19 cellular contexts compared by ENCODE assay signal in genomic region chr20:63518351-63518861, GRCh38. TPM values are rescaled to one million over a fixed set of nuclear protein-coding genes. Genes with fewer than 3 reads are reported as not detected.
DNase-seq lines count a peak whose midpoint lies in the region; ATAC-seq and TF ChIP-seq lines count a peak whose summit lies in the region.
"Had no signal": no experiment of that assay in that cellular context is flagged by ENCODE, and none has a peak within 500 bp of the region (broad histone marks: within the 10 kb centered on the region; RNA-seq: fewer than 3 reads in every experiment).

No MANE protein-coding gene starts in this region.

- H3K79me1 ChIP-seq in IMR-90 (ENCODE audit: low read depth in 1 of 2, low read length in 2 of 2), result peaks cover 19 to 32% of the 10 kb centered on the region in 2 experiments; a peak in 3 of 4 replicates

- intact Hi-C loops in IMR-90 (cut with micrococcal nuclease) (no loop called here), posterior vena cava (cut with DNase I) (no loop called here)

- peaks cover 3% of the 10 kb centered on the region for H3K9me3 Mint-ChIP-seq in glutamatergic neuron (ENCODE audit: unreplicated experiment)
- H3K9me3 Mint-ChIP-seq: effector memory CD8-positive, alpha-beta T cell had no signal

- H4K91ac ChIP-seq in IMR-90 (ENCODE audit: insufficient read depth, low read depth, low read length), result no peak overlapping the region

- no peak overlapping the region for H2BK20ac ChIP-seq in IMR-90 (ENCODE audit: low read depth, low read length)

- dilution Hi-C loops in IMR-90 (cut with HindIII; ENCODE audit: low sequenced_read_pairs, unreplicated experiment), result no loop called here

- H2AK9ac ChIP-seq in IMR-90 (replicated peaks; ENCODE audit: low read depth, low read length, poor library complexity), result no peak overlapping the region

- H3K56ac ChIP-seq in IMR-90 (ENCODE audit: extremely low read depth, insufficient read depth, low read length), result no peak overlapping the region

- H4K8ac ChIP-seq in IMR-90 (ENCODE audit: low read depth in 2 of 2, low read length in 2 of 2), result no peak overlapping the region

- H3K9ac ChIP-seq in IMR-90 (ENCODE audit: low read depth, low read length) (no peak overlapping the region), GM23248 (no peak overlapping the region)

- peaks cover 2% of the 10 kb centered on the region for H3K36me3 Mint-ChIP-seq in glutamatergic neuron (ENCODE audit: unreplicated experiment)

- ATAC-seq in IMR-90 (ENCODE audit: low read depth), result no peak
- ATAC-seq: A549; effector memory CD8-positive, alpha-beta T cell; gastrocnemius medialis; left lung had no signal

- H2BK15ac ChIP-seq in IMR-90 (ENCODE audit: low read depth, low read length), result no peak overlapping the region

- CTCF ChIA-PET in IMR-90 (lab: Yijun Ruan, JAX), result no interaction called here

- DNase-seq in activated CD8-positive, alpha-beta memory T cell treated with anti-CD3 and anti-CD28 coated beads, Interleukin-2, amount 50 U/mL, for 4 hours, result peak; percentile 14
- DNase-seq in activated CD8-positive, alpha-beta memory T cell treated with anti-CD3 and anti-CD28 coated beads for 24 hours, result no peak
- DNase-seq in IMR-90 (no peak), glutamatergic neuron (peak; percentile 21), posterior vena cava (ENCODE audit: low spot score) (peak; percentile 74), GM23248 (no peak), SHP77 treated with DMSO at 0.1 percent for 48 hours (lab: John Stamatoyannopoulos, UW) (no peak)
- no peak for DNase-seq in stimulated activated CD4-positive, alpha-beta T cell treated with anti-CD3 and anti-CD28 coated beads, Interleukin-4, amount 100 ng/mL, for 1 hour
- DNase-seq: DMS53; effector memory CD8-positive, alpha-beta T cell; gastrocnemius medialis; NCI-H2107; transverse colon; WERI-Rb-1 had no signal

- no peak overlapping the region for H3K27ac ChIP-seq in IMR-90 (ENCODE audit: insufficient read depth, low read length)
- no peak overlapping the region for H3K27ac ChIP-seq in GM23248
- H3K27ac ChIP-seq: A549, gastrocnemius medialis, left lung, SJSA1, transverse colon, WERI-Rb-1 had no signal

- no peaks in the 10 kb centered on the region for H3K9me2 ChIP-seq in GM23248 (ENCODE audit: insufficient read depth)

- H3K9me1 ChIP-seq in IMR-90 (ENCODE audit: insufficient read depth, low read length), result peaks cover 11% of the 10 kb centered on the region; the same call in 1 of the 2 replicates

- H3F3A ChIP-seq in GM23248 (ENCODE audit: insufficient read depth), result no peaks in the 10 kb centered on the region

- H2BK120ac ChIP-seq in IMR-90 (ENCODE audit: low read depth, low read length), result no peak overlapping the region

- H3K9me3 ChIP-seq in IMR-90 (ENCODE audit: control insufficient read depth, insufficient read depth, low read length), result no peaks in the 10 kb centered on the region
- H3K9me3 ChIP-seq in GM23248 (ENCODE audit: low read depth), result no peaks in the 10 kb centered on the region
- H3K9me3 ChIP-seq: gastrocnemius medialis, transverse colon had no signal

- H3K4me1 ChIP-seq in IMR-90 (ENCODE audit: control insufficient read depth, insufficient read depth, low read length), result peaks cover 13% of the 10 kb centered on the region
- 0 out of 2 replicates have a peak, but pooled peaks cover 2% of the 10 kb centered on the region for H3K4me1 ChIP-seq in GM23248 (ENCODE audit: insufficient read depth)

- H3K36me3 ChIP-seq in IMR-90 (ENCODE audit: control insufficient read depth, insufficient read depth, low read length), result peaks cover 18% of the 10 kb centered on the region
- no peaks in the 10 kb centered on the region for H3K36me3 ChIP-seq in GM23248 (ENCODE audit: low read depth)
- H3K36me3 ChIP-seq: gastrocnemius medialis, transverse colon had no signal

- POLR2A ChIA-PET in IMR-90 (lab: Charles Lee; ENCODE audit: unreplicated experiment), result no interaction called here

- H3K4me3 ChIP-seq in IMR-90 (ENCODE audit: insufficient read depth, low read depth, low read length) (no peak overlapping the region), GM23248 (no peak overlapping the region)
- H3K4me3 ChIP-seq: A549, gastrocnemius medialis, SJSA1, transverse colon had no signal

- H3K27me3 Mint-ChIP-seq in glutamatergic neuron (ENCODE audit: unreplicated experiment), result peaks cover 10% of the 10 kb centered on the region

- H2BK5ac ChIP-seq in IMR-90 (ENCODE audit: low read depth, low read length, poor library complexity, severe bottlenecking), result no peak overlapping the region

- no peak for TF ChIP-seq RAD21 in IMR-90 (IDR thresholded peaks at IDR 0.05; ENCODE audit: low read length)

- H3K27ac Mint-ChIP-seq in glutamatergic neuron (ENCODE audit: unreplicated experiment), result no peak overlapping the region
- H3K27ac Mint-ChIP-seq: effector memory CD8-positive, alpha-beta T cell had no signal

- TF ChIP-seq CTCF in IMR-90 (conservative IDR thresholded peaks at IDR 0.05; ENCODE audit: low read depth, low read length), result 0 out of 2 replicates have a peak, but pooled peaks have one; percentile 5
- no peak for TF ChIP-seq CTCF in glutamatergic neuron (IDR thresholded peaks at IDR 0.05; ENCODE audit: partially characterized antibody, unreplicated experiment)

- H3K14ac ChIP-seq in IMR-90 (replicated peaks; ENCODE audit: low read depth, low read length), result no peak overlapping the region

- H3K23ac ChIP-seq in IMR-90 (ENCODE audit: low read depth, low read length), result no peak overlapping the region

- H3K18ac ChIP-seq in IMR-90 (ENCODE audit: low read depth, low read length), result no peak overlapping the region

- H3K79me2 ChIP-seq in GM23248 (ENCODE audit: insufficient read depth), result peaks cover 8% of the 10 kb centered on the region

- H3K4ac ChIP-seq in IMR-90 (ENCODE audit: low read depth, low read length), result no peak overlapping the region

- peak overlapping the region; percentile 87 for H3K4me3 Mint-ChIP-seq in glutamatergic neuron (ENCODE audit: unreplicated experiment)

- TF ChIP-seq POLR2A in IMR-90 (IDR thresholded peaks at IDR 0.05; ENCODE audit: low read depth, low read length), result no peak

- H3K27me3 ChIP-seq in IMR-90 (ENCODE audit: control insufficient read depth, insufficient read depth, low read length) (no peaks in the 10 kb centered on the region), GM23248 (replicated peaks; ENCODE audit: insufficient read depth) (no peaks in the 10 kb centered on the region)
- H3K27me3 ChIP-seq: gastrocnemius medialis, transverse colon had no signal

- BruUV-seq in IMR-90 (replicated peaks; lab: Mats Ljungman, UMichigan), result no TSS peak

- no peak overlapping the region for H2AK5ac ChIP-seq in IMR-90 (ENCODE audit: low read depth, low read length)

- peaks cover 5% of the 10 kb centered on the region for H3K4me1 Mint-ChIP-seq in glutamatergic neuron (ENCODE audit: low read depth, unreplicated experiment)

- H2AFZ ChIP-seq in IMR-90 (replicated peaks; ENCODE audit: low read length, poor library complexity) (no peak overlapping the region), GM23248 (no peak overlapping the region)

- H3K4me2 ChIP-seq in IMR-90 (ENCODE audit: low read depth, low read length) (no peak overlapping the region), GM23248 (ENCODE audit: unreplicated experiment) (no peak overlapping the region)

- WGBS in IMR-90 (ENCODE audit: extremely low coverage in 2 of 2, insufficient read length in 1 of 2), 2 experiments, result 68% methylated on average over 9 of the region's 20 CpGs; no CpG with 5 or more reads in 1 of the 2 experiments
- WGBS in GM23248 (ENCODE audit: low coverage in 1 of 2, low lambda C conversion rate in 2 of 2, missing lambda C conversion rate in 2 of 2), 2 experiments, result 90 to 94% methylated on average over 20 of the region's 20 CpGs

- H4K5ac ChIP-seq in IMR-90 (ENCODE audit: low read depth, low read length), result no peak overlapping the region

- H4K20me1 ChIP-seq in IMR-90 (ENCODE audit: insufficient read depth, low read length), result peaks cover 24% of the 10 kb centered on the region
- H4K20me1 ChIP-seq in GM23248 (ENCODE audit: insufficient read depth), result peaks cover 4% of the 10 kb centered on the region; the same call in 1 of the 2 replicates

- in situ Hi-C loops in IMR-90 (cut with MboI; ENCODE audit: low sequenced_read_pairs), result no loop called here
- in situ Hi-C loops in GM23248 (cut with MboI), result no loop called here

RNA-seq across cellular contexts. Expression of gene PPDPF, which starts 2.2 kb away (rescaled TPM):
- total RNA-seq in IMR-90 (2012; rRNA removed) (12.9 and 17.2 TPM in 2 replicates), glutamatergic neuron (ENCODE audit: unreplicated experiment) (293 TPM), posterior vena cava (100 to 1,000 TPM; 172 to 331 TPM)
- polyA plus RNA-seq in IMR-90 (2012; rRNA removed) (171 and 200 TPM in 2 replicates), GM23248 (2016; fragmentation: Nextera tagmentation; extraction: Ambion mirVana) (170 and 171 TPM in 2 replicates)
- polyA plus RNA-seq in IMR-90 (2012; cell fraction: cytosol; rRNA removed), result 100 and 301 TPM in 2 replicates
- polyA plus RNA-seq in IMR-90 (2012; cell fraction: nucleus; rRNA removed; ENCODE audit: low replicate concordance), result 38.4 and 113 TPM in 2 replicates
- 132 and 236 TPM in 2 replicates for total RNA-seq in GM23248 (2014; rRNA removed; shearing (Covaris generic))

RNA-seq across cellular contexts. Expression of gene PTK6, which starts 18.8 kb away (rescaled TPM):
- not detected in 2 replicates for total RNA-seq in IMR-90 (2012; rRNA removed)
- polyA plus RNA-seq in IMR-90 (2012; rRNA removed), result 0.07 TPM in 1 of 2 replicates, not detected in the other
- polyA plus RNA-seq in IMR-90 (2012; cell fraction: cytosol; rRNA removed), result 0.03 and 0.04 TPM in 2 replicates
- 0.19 and 0.28 TPM in 2 replicates for polyA plus RNA-seq in IMR-90 (2012; cell fraction: nucleus; rRNA removed; ENCODE audit: low replicate concordance)
- total RNA-seq in glutamatergic neuron (ENCODE audit: unreplicated experiment), result 0.17 TPM
- under 1 TPM in 1 of 2 donors, not detected in 1; 0.60 TPM for total RNA-seq in posterior vena cava
- 0.13 TPM in 1 of 2 replicates, not detected in the other for total RNA-seq in GM23248 (2014; rRNA removed; shearing (Covaris generic))
- 0.06 TPM in 1 of 2 replicates, not detected in the other for polyA plus RNA-seq in GM23248 (2016; fragmentation: Nextera tagmentation; extraction: Ambion mirVana)
- total RNA-seq: H4, M059J, SJSA1 had no signal

RNA-seq across cellular contexts. Expression of gene EEF1A2, which starts 19.5 kb away (rescaled TPM):
- total RNA-seq in IMR-90 (2012; rRNA removed), result 1.3 and 2.2 TPM in 2 replicates
- polyA plus RNA-seq in IMR-90 (2012; rRNA removed), result 3.2 and 4.6 TPM in 2 replicates
- polyA plus RNA-seq in IMR-90 (2012; cell fraction: cytosol; rRNA removed), result 3.8 and 11.2 TPM in 2 replicates
- polyA plus RNA-seq in IMR-90 (2012; cell fraction: nucleus; rRNA removed; ENCODE audit: low replicate concordance), result 4.7 and 11.2 TPM in 2 replicates
- 55.3 TPM for total RNA-seq in glutamatergic neuron (ENCODE audit: unreplicated experiment)
- 1 to 10 TPM in 1 of 2 donors, under 1 TPM in 1; 0.42 to 2.6 TPM for total RNA-seq in posterior vena cava
- 0.43 TPM in 1 of 2 replicates, not detected in the other for total RNA-seq in GM23248 (2014; rRNA removed; shearing (Covaris generic))
- polyA plus RNA-seq in GM23248 (2016; fragmentation: Nextera tagmentation; extraction: Ambion mirVana), result not detected in 2 replicates

RNA-seq across cellular contexts. Expression of gene SRMS, which starts 29.1 kb away (rescaled TPM):
- not detected in 2 replicates for total RNA-seq in IMR-90 (2012; rRNA removed)
- not detected in 2 replicates for polyA plus RNA-seq in IMR-90 (2012; rRNA removed)
- not detected in 2 replicates for polyA plus RNA-seq in IMR-90 (2012; cell fraction: cytosol; rRNA removed)
- not detected in 2 replicates for polyA plus RNA-seq in IMR-90 (2012; cell fraction: nucleus; rRNA removed; ENCODE audit: low replicate concordance)
- not detected for total RNA-seq in glutamatergic neuron (ENCODE audit: unreplicated experiment)
- not detected for total RNA-seq in posterior vena cava
- total RNA-seq in GM23248 (2014; rRNA removed; shearing (Covaris generic)), result not detected in 2 replicates
- not detected in 2 replicates for polyA plus RNA-seq in GM23248 (2016; fragmentation: Nextera tagmentation; extraction: Ambion mirVana)
- total RNA-seq: gastrocnemius medialis, H4, left lung, M059J, SJSA1 had no signal
- polyA plus RNA-seq: A549 had no signal

RNA-seq across cellular contexts. Expression of gene FNDC11, which starts 35.6 kb away (rescaled TPM):
- total RNA-seq in IMR-90 (2012; rRNA removed) (0.28 and 0.36 TPM in 2 replicates), glutamatergic neuron (ENCODE audit: unreplicated experiment) (9.3 TPM), posterior vena cava (under 1 TPM in 1 of 2 donors, not detected in 1; 0.19 TPM)
- polyA plus RNA-seq in IMR-90 (2012; rRNA removed) (1.0 and 1.6 TPM in 2 replicates), GM23248 (2016; fragmentation: Nextera tagmentation; extraction: Ambion mirVana) (0.15 and 0.37 TPM in 2 replicates)
- 0.57 and 1.9 TPM in 2 replicates for polyA plus RNA-seq in IMR-90 (2012; cell fraction: cytosol; rRNA removed)
- polyA plus RNA-seq in IMR-90 (2012; cell fraction: nucleus; rRNA removed; ENCODE audit: low replicate concordance), result 3.1 and 7.9 TPM in 2 replicates
- 0.65 TPM in 1 of 2 replicates, not detected in the other for total RNA-seq in GM23248 (2014; rRNA removed; shearing (Covaris generic))
- total RNA-seq: H4, M059J, transverse colon had no signal

Comparison
In these comparisons a context has a peak if more than half of its experiments do, and no peak if none do; other contexts are left out.
1. DNase-seq: peak in activated CD8-positive, alpha-beta memory T cell treated with anti-CD3 and anti-CD28 coated beads, Interleukin-2, amount 50 U/mL, for 4 hours (single experiment), glutamatergic neuron (single experiment) and posterior vena cava (single experiment); none in activated CD8-positive, alpha-beta memory T cell treated with anti-CD3 and anti-CD28 coated beads for 24 hours (single experiment), IMR-90 (single experiment), GM23248 (single experiment), SHP77 treated with DMSO at 0.1 percent for 48 hours (single experiment) and stimulated activated CD4-positive, alpha-beta T cell treated with anti-CD3 and anti-CD28 coated beads, Interleukin-4, amount 100 ng/mL, for 1 hour (single experiment).
2. RNA of gene EEF1A2, which starts 19.5 kb away (total RNA-seq): 55.3 TPM in glutamatergic neuron (single experiment); 0.42 to 2.6 TPM in posterior vena cava, 1.3 to 2.2 TPM in IMR-90 and 0.43 TPM in GM23248; every median in the first group is over 10 times any median in the second.